ENCODE assay signal across 1 cellular context in the genomic region with DNA sequence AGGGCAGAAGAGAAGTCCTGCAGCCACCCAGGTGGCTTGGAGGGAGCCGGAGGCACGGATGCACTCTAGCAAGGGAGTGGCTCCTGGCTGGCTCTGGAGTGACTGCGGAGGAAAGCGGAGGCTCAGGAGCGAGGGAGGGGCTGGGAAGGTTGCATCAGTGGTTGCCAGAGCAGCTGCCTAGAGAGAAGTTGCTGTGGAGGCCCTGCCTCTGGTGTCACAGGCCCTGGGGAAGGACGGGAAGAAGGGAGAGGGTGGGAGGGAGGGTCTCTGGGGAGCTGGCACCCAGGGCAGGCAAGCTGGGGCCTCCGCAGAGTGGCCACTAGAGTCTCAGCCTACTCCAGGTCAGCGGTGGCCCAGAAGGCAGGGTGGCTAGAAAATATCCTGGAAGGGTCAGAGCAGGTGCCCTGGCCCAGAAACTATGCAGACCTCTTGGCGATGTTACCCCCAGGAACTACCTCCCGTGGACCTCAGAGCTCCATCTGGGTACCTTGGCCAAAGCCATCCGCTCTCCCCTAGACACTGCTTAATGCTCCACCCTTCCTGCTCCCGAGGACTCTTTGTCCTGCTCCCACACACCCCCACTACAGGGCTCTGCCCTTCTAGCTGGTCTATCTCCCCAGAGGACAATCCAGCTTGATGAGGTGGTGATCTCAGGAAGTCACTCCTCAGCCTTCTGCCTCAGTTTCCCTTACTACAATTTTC.
TF ChIP-seq lines count a peak whose summit lies in the region.

No MANE protein-coding gene starts in this region.

TF ChIP-seq in K562, 482 proteins besides CTCF, POLR2A, EP300 and RAD21:
- TF ChIP-seq BCOR (IDR thresholded peaks at IDR 0.05) (0 out of 2 replicates have a peak, but pooled peaks have one; percentile 25), XRCC4 (IDR thresholded peaks at IDR 0.05; ENCODE audit: extremely low read depth, insufficient read depth, insufficient read length) (no peak)
